In the genomic region with DNA sequence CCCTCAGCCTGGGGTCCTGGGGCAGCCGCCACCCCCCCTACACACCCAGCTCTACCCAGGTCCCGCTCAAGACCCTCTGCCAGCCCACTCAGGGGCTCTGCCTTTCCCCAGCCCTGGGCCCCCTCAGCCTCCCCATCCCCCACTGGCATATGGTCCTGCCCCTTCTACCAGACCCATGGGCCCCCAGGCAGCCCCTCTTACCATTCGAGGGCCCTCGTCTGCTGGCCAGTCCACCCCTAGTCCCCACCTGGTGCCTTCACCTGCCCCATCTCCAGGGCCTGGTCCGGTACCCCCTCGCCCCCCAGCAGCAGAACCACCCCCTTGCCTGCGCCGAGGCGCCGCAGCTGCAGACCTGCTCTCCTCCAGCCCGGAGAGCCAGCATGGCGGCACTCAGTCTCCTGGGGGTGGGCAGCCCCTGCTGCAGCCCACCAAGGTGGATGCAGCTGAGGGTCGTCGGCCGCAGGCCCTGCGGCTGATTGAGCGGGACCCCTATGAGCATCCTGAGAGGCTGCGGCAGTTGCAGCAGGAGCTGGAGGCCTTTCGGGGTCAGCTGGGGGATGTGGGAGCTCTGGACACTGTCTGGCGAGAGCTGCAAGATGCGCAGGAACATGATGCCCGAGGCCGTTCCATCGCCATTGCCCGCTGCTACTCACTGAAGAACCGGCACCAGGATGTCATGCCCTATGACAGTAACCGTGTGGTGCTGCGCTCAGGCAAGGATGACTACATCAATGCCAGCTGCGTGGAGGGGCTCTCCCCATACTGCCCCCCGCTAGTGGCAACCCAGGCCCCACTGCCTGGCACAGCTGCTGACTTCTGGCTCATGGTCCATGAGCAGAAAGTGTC, we compare ENCODE assay signal across 16 cellular contexts.
"Had no signal": no experiment of that assay in that cellular context is flagged by ENCODE, and none has a peak within 500 bp of the region (broad histone marks: within the 10 kb centered on the region; RNA-seq: fewer than 3 reads in every experiment).

No MANE protein-coding gene starts in this region.

- H3K9me3 Mint-ChIP-seq: activated B cell treated with CpG ODN at 0.5 μM for 24 hours; activated CD4-positive, alpha-beta T cell treated with anti-CD3 and anti-CD28 coated beads, Interleukin-2, amount 10 ng/mL, durations not matched to agents 7 days and 5 days; activated naive CD4-positive, alpha-beta T cell treated with anti-CD3 and anti-CD28 coated beads for 36 hours; activated T-helper 17 cell treated with anti-CD3 and anti-CD28 coated beads, Interleukin-2, amount 50 U/mL, for 72 hours; endodermal cell; mesothelial cell of epicardium; stimulated activated naive CD8-positive, alpha-beta T cell treated with anti-CD3 and anti-CD28 coated beads, Interleukin-15, Interleukin-2, amounts not matched to agents 100 ng/mL and 50 ng/mL, for 24 hours had no signal

- H3K27me3 ChIP-seq: brain microvascular endothelial cell had no signal

- H3K4me3 Mint-ChIP-seq: activated B cell treated with CpG ODN at 0.5 μM for 24 hours; activated CD4-positive, alpha-beta T cell treated with anti-CD3 and anti-CD28 coated beads, Interleukin-2, amount 10 ng/mL, durations not matched to agents 7 days and 5 days; activated naive CD4-positive, alpha-beta T cell treated with anti-CD3 and anti-CD28 coated beads for 36 hours; activated T-helper 17 cell treated with anti-CD3 and anti-CD28 coated beads, Interleukin-2, amount 50 U/mL, for 72 hours; endodermal cell; mesothelial cell of epicardium; stimulated activated naive CD8-positive, alpha-beta T cell treated with anti-CD3 and anti-CD28 coated beads, Interleukin-15, Interleukin-2, amounts not matched to agents 100 ng/mL and 50 ng/mL, for 24 hours had no signal

- H3K9me3 ChIP-seq: lower lobe of right lung had no signal

- H3K27me3 Mint-ChIP-seq: activated B cell treated with CpG ODN at 0.5 μM for 24 hours; activated CD4-positive, alpha-beta T cell treated with anti-CD3 and anti-CD28 coated beads, Interleukin-2, amount 10 ng/mL, durations not matched to agents 7 days and 5 days; activated T-helper 17 cell treated with anti-CD3 and anti-CD28 coated beads, Interleukin-2, amount 50 U/mL, for 72 hours; stimulated activated naive CD8-positive, alpha-beta T cell treated with anti-CD3 and anti-CD28 coated beads, Interleukin-15, Interleukin-2, amounts not matched to agents 100 ng/mL and 50 ng/mL, for 24 hours; T-helper 17 cell had no signal

- H3K27ac ChIP-seq: brain microvascular endothelial cell, lower lobe of right lung had no signal

- H3K4me3 ChIP-seq: lower lobe of right lung had no signal

- H3K4me1 Mint-ChIP-seq: activated T-helper 17 cell treated with anti-CD3 and anti-CD28 coated beads, Interleukin-2, amount 50 U/mL, for 72 hours; endodermal cell; mesothelial cell of epicardium had no signal

- H3K4me1 ChIP-seq: lower lobe of right lung had no signal

- H3K27ac Mint-ChIP-seq: activated B cell treated with CpG ODN at 0.5 μM for 24 hours; activated CD4-positive, alpha-beta T cell treated with anti-CD3 and anti-CD28 coated beads, Interleukin-2, amount 10 ng/mL, durations not matched to agents 7 days and 5 days; activated naive CD4-positive, alpha-beta T cell treated with anti-CD3 and anti-CD28 coated beads for 36 hours; activated T-helper 17 cell treated with anti-CD3 and anti-CD28 coated beads, Interleukin-2, amount 50 U/mL, for 72 hours; endodermal cell; mesothelial cell of epicardium; stimulated activated naive CD8-positive, alpha-beta T cell treated with anti-CD3 and anti-CD28 coated beads, Interleukin-15, Interleukin-2, amounts not matched to agents 100 ng/mL and 50 ng/mL, for 24 hours; T-helper 17 cell had no signal

- DNase-seq: activated B cell treated with CpG ODN at 0.5 μM for 24 hours; activated CD4-positive, alpha-beta T cell treated with anti-CD3 and anti-CD28 coated beads, Interleukin-2, amount 10 ng/mL, durations not matched to agents 7 days and 5 days; activated CD8-positive, alpha-beta memory T cell treated with anti-CD3 and anti-CD28 coated beads for 24 hours; activated naive CD4-positive, alpha-beta T cell treated with anti-CD3 and anti-CD28 coated beads for 36 hours; amygdala; brain microvascular endothelial cell; dermis blood vessel endothelial cell; endodermal cell; hypothalamus; lower lobe of right lung; stimulated activated CD4-positive, alpha-beta T cell treated with anti-CD3 and anti-CD28 coated beads, Interleukin-2, amount 100 ng/mL, for 24 hours; T-helper 17 cell had no signal

- ATAC-seq: activated T-helper 17 cell treated with anti-CD3 and anti-CD28 coated beads, Interleukin-2, amount 50 U/mL, for 72 hours; lower lobe of right lung; sciatic nerve; T-helper 17 cell had no signal
